ENCODE assay signal across 8 cellular contexts in the genomic region with DNA sequence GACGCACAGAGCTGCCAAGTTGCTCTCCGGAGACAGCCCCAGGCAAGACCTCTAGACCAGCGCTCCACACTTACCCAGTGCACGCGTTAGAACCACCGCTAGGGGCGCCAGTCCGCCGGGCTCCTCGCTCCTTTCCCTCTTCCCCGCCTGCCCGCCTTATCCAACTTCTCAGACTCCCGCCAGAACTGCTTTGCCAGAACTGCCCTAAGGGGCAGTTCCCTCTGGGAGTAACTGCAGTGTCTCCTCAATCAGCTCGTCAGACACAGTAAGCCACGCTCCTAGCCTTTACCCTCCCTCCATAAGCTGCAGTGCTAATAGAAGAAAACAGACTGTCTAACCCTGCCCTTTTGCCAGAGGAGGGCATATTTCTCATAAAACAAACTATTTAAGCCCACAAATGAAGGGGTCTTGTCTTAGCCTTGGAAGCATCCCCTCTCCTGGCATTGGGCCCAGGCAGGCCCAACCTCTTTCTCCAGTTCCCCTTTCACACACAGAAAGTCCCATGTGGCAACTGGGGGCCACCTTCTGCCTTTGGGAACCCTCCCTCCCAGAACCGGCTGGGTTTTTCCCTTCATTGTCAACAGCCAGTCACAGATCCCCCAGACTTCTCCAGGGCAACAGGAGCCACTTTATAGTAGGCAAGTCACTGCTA. TPM values are rescaled to one million over a fixed set of nuclear protein-coding genes. Genes with fewer than 3 reads are reported as not detected.
A peak's percentile ranks its signal among the peaks of the same experiment; 100 is the strongest.
DNase-seq lines count a peak whose midpoint lies in the region; ATAC-seq and TF ChIP-seq lines count a peak whose summit lies in the region.

No MANE protein-coding gene starts in this region.

- peak; percentile 97 for TF ChIP-seq CTCF in AG04450 (IDR thresholded peaks at IDR 0.05; ENCODE audit: low read depth, low read length)
- TF ChIP-seq CTCF in RWPE2 (IDR thresholded peaks at IDR 0.05; ENCODE audit: poor library complexity, severe bottlenecking), result peak; percentile 100
- TF ChIP-seq CTCF in fibroblast of villous mesenchyme (IDR thresholded peaks at IDR 0.05; ENCODE audit: insufficient read depth, low read depth, low read length), result peak; percentile 91
- TF ChIP-seq CTCF in neural crest cell (conservative IDR thresholded peaks at IDR 0.05), result peak; percentile 96

- no peaks in the 10 kb centered on the region for H3K36me3 ChIP-seq in RWPE2 (ENCODE audit: low read depth)

- peaks cover 71% of the 10 kb centered on the region for H3K4me1 Mint-ChIP-seq in neural crest cell
- H3K4me1 Mint-ChIP-seq in stimulated activated naive CD8-positive, alpha-beta T cell treated with anti-CD3 and anti-CD28 coated beads, Interleukin-15, amount 100 ng/mL, for 72 hours, result peaks cover 85% of the 10 kb centered on the region

- DNase-seq in AG04450 (ENCODE audit: low read depth, low spot score) (no peak), M059J (ENCODE audit: low read depth) (peak; percentile 95), RWPE2 (ENCODE audit: low spot score) (peak; percentile 93), fibroblast of villous mesenchyme (ENCODE audit: low read depth) (peak; percentile 87), neural crest cell (ENCODE audit: low read depth, low spot score) (peak; percentile 97)
- DNase-seq in activated effector memory CD4-positive, alpha-beta T cell treated with Interleukin-2 at 50 U/mL for 16 hours, result peak; percentile 67
- DNase-seq in stimulated activated naive CD8-positive, alpha-beta T cell treated with anti-CD3 and anti-CD28 coated beads, Interleukin-15, amount 100 ng/mL, for 72 hours, result peak; percentile 72 to 75

- POLR2A ChIA-PET in AG04450 (lab: Yijun Ruan, JAX), result interaction anchor here (0.6 to 1.5 kb wide), 4 partner anchors 11 to 171 kb away, joined by 3 to 5 read pairs (median 4); no protein-coding TSS in a partner anchor

- CTCF ChIA-PET in AG04450 (lab: Charles Lee), result interaction anchor here (0.6 to 6.4 kb wide), 36 partner anchors 9 to 484 kb away, joined by 3 to 68 read pairs (median 6); no protein-coding TSS in a partner anchor

- H3K9me3 ChIP-seq in AG04450 (ENCODE audit: control insufficient read depth, insufficient read depth, low read length) (no peaks in the 10 kb centered on the region; the same call in 1 of the 2 replicates), RWPE2 (ENCODE audit: severe bottlenecking) (no peaks in the 10 kb centered on the region)

- no peak overlapping the region for H3K27ac ChIP-seq in AG04450 (ENCODE audit: low read depth, low read length)
- peak overlapping the region; percentile 70 for H3K27ac ChIP-seq in RWPE2 (ENCODE audit: poor library complexity, severe bottlenecking)

- peaks cover 2% of the 10 kb centered on the region for H3K27me3 Mint-ChIP-seq in neural crest cell (ENCODE audit: low read depth)
- H3K27me3 Mint-ChIP-seq in stimulated activated naive CD8-positive, alpha-beta T cell treated with anti-CD3 and anti-CD28 coated beads, Interleukin-15, amount 100 ng/mL, for 72 hours, result peaks cover 7% of the 10 kb centered on the region

- no peaks in the 10 kb centered on the region for H3K27me3 ChIP-seq in AG04450 (ENCODE audit: control insufficient read depth, insufficient read depth, low read length)
- no peaks in the 10 kb centered on the region for H3K27me3 ChIP-seq in RWPE2 (ENCODE audit: insufficient read depth, poor library complexity, severe bottlenecking)

- no peaks in the 10 kb centered on the region for H3K9me3 Mint-ChIP-seq in neural crest cell
- no peaks in the 10 kb centered on the region for H3K9me3 Mint-ChIP-seq in stimulated activated naive CD8-positive, alpha-beta T cell treated with anti-CD3 and anti-CD28 coated beads, Interleukin-15, amount 100 ng/mL, for 72 hours

- peak overlapping the region; percentile 82 for H3K4me3 Mint-ChIP-seq in neural crest cell
- H3K4me3 Mint-ChIP-seq in stimulated activated naive CD8-positive, alpha-beta T cell treated with anti-CD3 and anti-CD28 coated beads, Interleukin-15, amount 100 ng/mL, for 72 hours, result peak overlapping the region; percentile 69 to 77

- H3K4me1 ChIP-seq in RWPE2 (ENCODE audit: insufficient read depth, poor library complexity, severe bottlenecking), result peaks cover 45% of the 10 kb centered on the region

- H3K27ac Mint-ChIP-seq in neural crest cell (ENCODE audit: unreplicated experiment), result peak overlapping the region; percentile 5
- peak overlapping the region; percentile 52 to 81 for H3K27ac Mint-ChIP-seq in stimulated activated naive CD8-positive, alpha-beta T cell treated with anti-CD3 and anti-CD28 coated beads, Interleukin-15, amount 100 ng/mL, for 72 hours

- H3K4me3 ChIP-seq in AG04450 (ENCODE audit: low read depth, low read length) (no peak overlapping the region), RWPE2 (ENCODE audit: severe bottlenecking) (no peak overlapping the region), fibroblast of villous mesenchyme (ENCODE audit: low read depth, low read length) (no peak overlapping the region)

- ATAC-seq in GM19035 (IDR thresholded peaks at IDR 0.05; ENCODE audit: unreplicated experiment), result peak; percentile 31
- peak; percentile 44 for ATAC-seq in RWPE2 (ENCODE audit: low read depth)
- ATAC-seq in stimulated activated naive CD8-positive, alpha-beta T cell treated with anti-CD3 and anti-CD28 coated beads, Interleukin-15, amount 100 ng/mL, for 72 hours, result peak; percentile 54

- H3K36me3 Mint-ChIP-seq in neural crest cell (ENCODE audit: low read depth), result peaks cover 2% of the 10 kb centered on the region

RNA-seq across cellular contexts. Expression of gene BMF, which starts 3.7 kb away (rescaled TPM):
- 6.2 and 6.5 TPM in 2 replicates for polyA plus RNA-seq in AG04450 (2011; rRNA removed)
- 10.6 and 14.3 TPM in 2 replicates for polyA minus RNA-seq in AG04450 (2011; rRNA and poly(A)+ RNA removed)
- 5.4 and 12.1 TPM in 2 replicates for total RNA-seq in M059J (2014; rRNA removed; shearing (Covaris generic))
- total RNA-seq in fibroblast of villous mesenchyme (0.86 and 10.0 TPM in 2 replicates), neural crest cell (18.0 and 23.0 TPM in 2 replicates)

RNA-seq across cellular contexts. Expression of gene BUB1B, which starts 55.9 kb away (rescaled TPM):
- polyA plus RNA-seq in AG04450 (2011; rRNA removed), result 8.2 and 9.0 TPM in 2 replicates
- polyA minus RNA-seq in AG04450 (2011; rRNA and poly(A)+ RNA removed), result 6.2 and 7.6 TPM in 2 replicates
- 47.1 and 54.0 TPM in 2 replicates for total RNA-seq in M059J (2014; rRNA removed; shearing (Covaris generic))
- total RNA-seq in fibroblast of villous mesenchyme (13.9 and 19.9 TPM in 2 replicates), neural crest cell (95.8 and 96.6 TPM in 2 replicates)
